1 cellular context compared by ENCODE assay signal in genomic region chr22:25741692-25742626, GRCh38.
TF ChIP-seq lines count a peak whose summit lies in the region.

Gene MYO18B (plus strand): TSS chr22:25742188. CDS start chr22:25761093, 18,905 bp downstream.

TF ChIP-seq in K562, 482 proteins besides CTCF, POLR2A, EP300 and RAD21 (continued from another document and continues in another):
- TF ChIP-seq PTBP1 (IDR thresholded peaks at IDR 0.05; ENCODE audit: low read depth, low read length) = no peak
- no peak for TF ChIP-seq MTA3 (IDR thresholded peaks at IDR 0.05; ENCODE audit: borderline replicate concordance)
- no peak for TF ChIP-seq PATZ1 (CRISPR knock-in tag; IDR thresholded peaks at IDR 0.05; ENCODE audit: borderline replicate concordance)
- TF ChIP-seq PHF20 (IDR thresholded peaks at IDR 0.05; ENCODE audit: partially characterized antibody) = no peak
- TF ChIP-seq ZNF165 (CRISPR knock-in tag; IDR thresholded peaks at IDR 0.05; ENCODE audit: borderline replicate concordance) = no peak
- TF ChIP-seq RFX7 (CRISPR knock-in tag; IDR thresholded peaks at IDR 0.05) = no peak
- no peak for TF ChIP-seq E2F4 (CRISPR knock-in tag; IDR thresholded peaks at IDR 0.05; ENCODE audit: low read depth)
- peak; percentile 68 for TF ChIP-seq CCNT2 (IDR thresholded peaks at IDR 0.05; ENCODE audit: borderline replicate concordance, extremely low read depth, insufficient read length, low read depth, low read length)
- no peak; a peak in 1 of 4 replicates for TF ChIP-seq HDAC1 (IDR thresholded peaks at IDR 0.05)
- no peak for TF ChIP-seq HMGN3 (IDR thresholded peaks at IDR 0.05; ENCODE audit: borderline replicate concordance, extremely low read depth, insufficient read length, low read depth, low read length)
- peak; percentile 82 for TF ChIP-seq NCOR1 (IDR thresholded peaks at IDR 0.05)
- no peak for TF ChIP-seq ZC3H4 (CRISPR knock-in tag; IDR thresholded peaks at IDR 0.05; ENCODE audit: borderline replicate concordance)
- TF ChIP-seq MYC (IDR thresholded peaks at IDR 0.05; ENCODE audit: low read depth, low read length) = peak; percentile 93
- no peak for TF ChIP-seq MYC (CRISPR knock-in tag; IDR thresholded peaks at IDR 0.05; ENCODE audit: borderline replicate concordance, low read depth)
- TF ChIP-seq PBX2 (CRISPR knock-in tag; IDR thresholded peaks at IDR 0.05; ENCODE audit: low read depth) = no peak
- no peak for TF ChIP-seq PBX2 (tag; conservative IDR thresholded peaks at IDR 0.05; ENCODE audit: low read depth)
- peak; percentile 58 for TF ChIP-seq HMBOX1 (IDR thresholded peaks at IDR 0.05)
- TF ChIP-seq ZNF12 (CRISPR knock-in tag; IDR thresholded peaks at IDR 0.05) = no peak
- TF ChIP-seq SFPQ (IDR thresholded peaks at IDR 0.05; ENCODE audit: low read depth, low read length) = no peak
- TF ChIP-seq MCM5 (IDR thresholded peaks at IDR 0.05; ENCODE audit: low read depth) = no peak
- TF ChIP-seq ZNF224 (CRISPR knock-in tag; IDR thresholded peaks at IDR 0.05) = no peak
- no peak for TF ChIP-seq WHSC1 (IDR thresholded peaks at IDR 0.05; ENCODE audit: low read length)
- no peak for TF ChIP-seq ZNF384 (IDR thresholded peaks at IDR 0.05; ENCODE audit: low read depth, low read length)
- TF ChIP-seq HIVEP1 (CRISPR knock-in tag; IDR thresholded peaks at IDR 0.05) = no peak
- no peak for TF ChIP-seq ZNF407 (IDR thresholded peaks at IDR 0.05; ENCODE audit: low read depth)
- TF ChIP-seq MAFF (IDR thresholded peaks at IDR 0.05; ENCODE audit: low read length) = no peak
- no peak for TF ChIP-seq ZBTB43 (CRISPR knock-in tag; IDR thresholded peaks at IDR 0.05)
- TF ChIP-seq HNRNPL (IDR thresholded peaks at IDR 0.05; ENCODE audit: low read depth, low read length) = no peak
- no peak for TF ChIP-seq ZBTB8A (IDR thresholded peaks at IDR 0.05; ENCODE audit: partially characterized antibody)
- TF ChIP-seq SOX6 (IDR thresholded peaks at IDR 0.05) = peak; percentile 61; the same call in 1 of the 2 replicates
- TF ChIP-seq ZNF184 (CRISPR knock-in tag; IDR thresholded peaks at IDR 0.05) = no peak
- no peak for TF ChIP-seq NFIX (CRISPR knock-in tag; IDR thresholded peaks at IDR 0.05; ENCODE audit: low read depth)
- TF ChIP-seq ZNF655 (CRISPR knock-in tag; IDR thresholded peaks at IDR 0.05) = no peak
- TF ChIP-seq ZC3H11A (IDR thresholded peaks at IDR 0.05; ENCODE audit: low read depth, low read length) = no peak
- TF ChIP-seq ILK (tag; IDR thresholded peaks at IDR 0.05; ENCODE audit: borderline replicate concordance, low read depth) = no peak
- no peak for TF ChIP-seq U2AF1 (optimal IDR thresholded peaks at IDR 0.05; ENCODE audit: low read depth, low read length)
- TF ChIP-seq CHD4 (IDR thresholded peaks at IDR 0.05; ENCODE audit: insufficient read depth, insufficient replicate concordance, low read depth, low read length, poor library complexity, severe bottlenecking) = no peak
- no peak for TF ChIP-seq NR2F6 (CRISPR knock-in tag; IDR thresholded peaks at IDR 0.05)
- TF ChIP-seq ZNF140 (CRISPR knock-in tag; IDR thresholded peaks at IDR 0.05) = no peak
- no peak for TF ChIP-seq CBX5 (IDR thresholded peaks at IDR 0.05; ENCODE audit: borderline replicate concordance, low read depth)
- TF ChIP-seq HLTF (IDR thresholded peaks at IDR 0.05) = no peak
- TF ChIP-seq POLR2AphosphoS2 (IDR thresholded peaks at IDR 0.05; ENCODE audit: low read length) = no peak
- no peak for TF ChIP-seq KLF1 (tag; IDR thresholded peaks at IDR 0.05)
- peak; percentile 10 for TF ChIP-seq RBBP5 (IDR thresholded peaks at IDR 0.05; ENCODE audit: borderline replicate concordance, insufficient read depth, low read length, poor library complexity, severe bottlenecking)
- no peak for TF ChIP-seq HDGF (IDR thresholded peaks at IDR 0.05)
- TF ChIP-seq KDM4B (IDR thresholded peaks at IDR 0.05; ENCODE audit: borderline replicate concordance in 2 of 2, low read depth in 1 of 2) = no peak
